Comparison of ENCODE assay signal across 9 cellular contexts in the genomic region with DNA sequence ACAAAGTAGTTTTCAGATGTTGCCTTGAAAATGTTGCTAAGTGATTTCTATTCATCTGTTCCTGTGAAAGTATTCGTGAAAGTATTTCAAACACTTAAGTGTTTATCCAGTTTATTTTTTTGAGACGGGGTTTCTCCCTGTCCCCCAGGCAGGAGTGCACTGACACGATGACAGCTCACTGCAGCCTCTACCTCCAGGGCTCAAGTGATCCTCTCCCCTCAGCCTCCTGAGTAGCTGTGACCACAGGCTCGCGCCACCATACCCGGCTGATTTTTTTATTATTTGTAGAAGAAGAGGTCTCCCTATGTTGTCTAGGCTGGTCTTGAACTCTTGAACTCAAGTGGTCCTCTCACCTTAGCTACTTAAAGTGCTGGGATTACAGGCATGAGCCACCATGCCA. TPM values are rescaled to one million over a fixed set of nuclear protein-coding genes. Genes with fewer than 3 reads are reported as not detected.
DNase-seq lines count a peak whose midpoint lies in the region; ATAC-seq and TF ChIP-seq lines count a peak whose summit lies in the region.
"Had no signal": no experiment of that assay in that cellular context is flagged by ENCODE, and none has a peak within 500 bp of the region (broad histone marks: within the 10 kb centered on the region; RNA-seq: fewer than 3 reads in every experiment).

No MANE protein-coding gene starts in this region.

- H3K27me3 ChIP-seq in fibroblast of lung (ENCODE audit: control insufficient read depth, insufficient read depth, low read length) (no peaks in the 10 kb centered on the region), H7 (ENCODE audit: control insufficient read depth, insufficient read depth, low read length) (no peaks in the 10 kb centered on the region)
- H3K27me3 ChIP-seq: tibial nerve had no signal

- H3K4me1 ChIP-seq in fibroblast of lung (ENCODE audit: control insufficient read depth, extremely low read depth, insufficient read depth, low read length): no peaks in the 10 kb centered on the region

- H3K4me3 ChIP-seq in HFF-Myc (replicated peaks; ENCODE audit: low read depth, low read length) (peak overlapping the region; percentile 69), fibroblast of lung (replicated peaks in 1 of 4; ENCODE audit: control extremely low read depth in 1 of 4, insufficient read depth in 1 of 4, low read depth in 3 of 4, low read length in 4 of 4) (peak overlapping the region; percentile 70 to 82 (median 80)), skeletal muscle cell (ENCODE audit: low read depth, low read length) (peak overlapping the region; percentile 80), H7 (ENCODE audit: insufficient read depth, low read depth, low read length) (no peak overlapping the region)

- H2AFZ ChIP-seq in fibroblast of lung (ENCODE audit: low read length): no peak overlapping the region

- no peaks in the 10 kb centered on the region for H3K27me3 Mint-ChIP-seq in T-cell

- H3K36me3 ChIP-seq in fibroblast of lung (ENCODE audit: control insufficient read depth, insufficient read depth, low read length) (no peaks in the 10 kb centered on the region), H7 (replicated peaks; ENCODE audit: control insufficient read depth, insufficient read depth, low read length) (no peaks in the 10 kb centered on the region)
- H3K36me3 ChIP-seq: tibial nerve had no signal

- no peaks in the 10 kb centered on the region for H3K36me3 Mint-ChIP-seq in T-cell

- no peaks in the 10 kb centered on the region for H3K9me3 Mint-ChIP-seq in T-cell

- peak overlapping the region; percentile 92 to 98 (median 97) for H3K4me3 Mint-ChIP-seq in T-cell

- no peaks in the 10 kb centered on the region for H3K9me3 ChIP-seq in fibroblast of lung (ENCODE audit: control insufficient read depth, insufficient read depth, low read depth, low read length)
- H3K9me3 ChIP-seq: tibial nerve had no signal

- H4K20me1 ChIP-seq in fibroblast of lung (ENCODE audit: control insufficient read depth, extremely low read depth, insufficient read depth, low read length): no peaks in the 10 kb centered on the region

- H3K27ac ChIP-seq in fibroblast of lung (ENCODE audit: insufficient read depth, low read length): no peak overlapping the region

- no peak overlapping the region for H3K9ac ChIP-seq in fibroblast of lung (ENCODE audit: insufficient read depth, low read length)

- H3K4me1 Mint-ChIP-seq in T-cell: peaks cover 51 to 60% (median 55%) of the 10 kb centered on the region in 3 donors

- DNase-seq in HFF-Myc (ENCODE audit: extremely low read depth, low read depth): no peak
- DNase-seq in T-cell: no peak
- no peak for DNase-seq in fibroblast of lung (ENCODE audit: low read depth in 2 of 2)
- no peak for DNase-seq in skeletal muscle cell (ENCODE audit: low read depth)
- no peak for DNase-seq in H7
- no peak for DNase-seq in effector CD4-positive, alpha-beta T cell
- no peak for DNase-seq in HK-2 (ENCODE audit: unreplicated experiment)

- CTCF ChIA-PET in T-cell (lab: Charles Lee): interaction anchor here (0.5 to 1.2 kb wide), 3 partner anchors 144 to 211 kb away, joined by 4 to 7 read pairs (median 5); no protein-coding TSS in a partner anchor

- peak overlapping the region; percentile 97 to 98 for H3K27ac Mint-ChIP-seq in T-cell

- peak overlapping the region; percentile 77 for H3K4me2 ChIP-seq in fibroblast of lung (ENCODE audit: extremely low read depth, insufficient read depth, low read length)

- POLR2A ChIA-PET in T-cell (lab: Charles Lee): interaction anchor here in 1 of 2 donors (2.4 kb wide), 1 partner anchor 207 kb away, joined by 9 read pairs; the partner anchor contains the start of gene OSBPL8

- no peak for TF ChIP-seq CTCF in HFF-Myc (IDR thresholded peaks at IDR 0.05; ENCODE audit: low read depth, low read length, missing control alignments)
- no peak for TF ChIP-seq CTCF in fibroblast of lung (conservative IDR thresholded peaks at IDR 0.05 in 1 of 2, IDR thresholded peaks at IDR 0.05 in 1 of 2; ENCODE audit: low read depth in 1 of 2, low read length in 2 of 2)

- ATAC-seq in T-cell (replicated peaks in 1 of 4) (no peak), HG02981 (IDR thresholded peaks at IDR 0.05; ENCODE audit: unreplicated experiment) (no peak)

- H3K79me2 ChIP-seq in fibroblast of lung (ENCODE audit: control insufficient read depth, insufficient read depth, low read length): peaks cover 54% of the 10 kb centered on the region

RNA-seq across cellular contexts. Expression of gene ZDHHC17, which starts 1.7 kb away (rescaled TPM):
- total RNA-seq in T-cell (10 to 100 TPM; 39.8 to 58.9 (median 42.9) TPM), fibroblast of lung (140 and 141 TPM in 2 replicates)
- polyA plus RNA-seq in fibroblast of lung: 15.6 and 30.5 TPM in 2 replicates
- polyA plus RNA-seq in fibroblast of lung (2012): 9.9 and 16.9 TPM in 2 replicates
- 3.0 and 33.7 TPM in 2 replicates for polyA minus RNA-seq in fibroblast of lung (ENCODE audit: low replicate concordance)
- 22.9 and 31.8 TPM in 2 replicates for total RNA-seq in H7 (2014; rRNA removed; shearing (Covaris generic))
